ENCODE assay signal across 11 cellular contexts in the genomic region with DNA sequence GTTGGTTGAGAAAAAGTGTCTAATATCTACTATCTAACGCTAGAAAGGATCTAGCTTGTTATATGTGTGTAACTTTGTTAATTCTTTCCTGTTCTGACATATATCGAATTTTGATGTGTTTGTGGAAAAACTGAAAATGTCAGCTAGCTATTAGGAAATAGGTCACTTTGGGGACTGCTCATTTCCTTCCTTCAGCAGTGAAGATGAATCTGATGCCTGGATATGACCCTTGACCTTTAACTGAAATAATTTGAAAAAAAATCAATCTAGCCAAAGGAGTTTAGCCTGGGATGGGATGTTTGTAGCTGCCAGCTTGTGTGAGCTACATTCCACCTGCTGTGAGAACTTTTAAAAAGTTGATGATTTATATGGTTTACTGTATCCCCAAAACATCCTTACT.
"Had no signal": no experiment of that assay in that cellular context is flagged by ENCODE, and none has a peak within 500 bp of the region (broad histone marks: within the 10 kb centered on the region; RNA-seq: fewer than 3 reads in every experiment).

No MANE protein-coding gene starts in this region.

- ATAC-seq: GM23338, HCT116 had no signal

- H3K27ac ChIP-seq: GM23248 had no signal

- H3K4me1 Mint-ChIP-seq: GM23338, H9 had no signal

- H3K9ac ChIP-seq: GM23248 had no signal

- H2AFZ ChIP-seq: GM23248, GM23338 had no signal

- H3K9me3 Mint-ChIP-seq: GM23338, HFFc6 had no signal

- H3K4me3 Mint-ChIP-seq: GM23338, H9, HFFc6 had no signal

- DNase-seq: GM23248, GOT3, H7, H9, HCEC 1CT, HFFc6 had no signal

- FAIRE-seq: H1, H54 had no signal

- H3K4me1 ChIP-seq: HAP-1 had no signal

- H3K4me2 ChIP-seq: GM23338 had no signal

- H3K4me3 ChIP-seq: GM23248, GM23338, HAP-1 had no signal

- H3K27ac Mint-ChIP-seq: GM23338, H9, HFFc6 had no signal
